Comparison of ENCODE assay signal across 8 cellular contexts in genomic region chr5:154940375-154940771, GRCh38. TPM values are rescaled to one million over a fixed set of nuclear protein-coding genes. Genes with fewer than 3 reads are reported as not detected.
DNase-seq lines count a peak whose midpoint lies in the region; ATAC-seq and TF ChIP-seq lines count a peak whose summit lies in the region.

No MANE protein-coding gene starts in this region.

- CTCF ChIA-PET in RWPE1 (lab: Yijun Ruan, JAX): no interaction called here

- H3K36me3 ChIP-seq in DND-41 (ENCODE audit: insufficient read depth, low read length) (peaks cover 11% of the 10 kb centered on the region), parathyroid adenoma (ENCODE audit: control insufficient read depth, insufficient read depth, low read length) (no peaks in the 10 kb centered on the region), aorta (ENCODE audit: control insufficient read depth in 1 of 2, insufficient read depth in 2 of 2, low read length in 1 of 2) (no peaks in the 10 kb centered on the region)

- H3K4me1 ChIP-seq in DND-41 (ENCODE audit: insufficient read depth, low read length) (peaks cover 64% of the 10 kb centered on the region), parathyroid adenoma (peaks cover 4% of the 10 kb centered on the region), aorta (ENCODE audit: control insufficient read depth in 1 of 2, insufficient read depth in 2 of 2, low read length in 2 of 2) (no peaks in the 10 kb centered on the region)

- intact Hi-C loops in aorta (cut with DNase I): no loop called here

- H4K20me1 ChIP-seq in DND-41 (ENCODE audit: insufficient read depth, low read length): peaks cover under 1% of the 10 kb centered on the region; the same call in 1 of the 2 replicates

- H3K9me3 ChIP-seq in DND-41 (ENCODE audit: insufficient read depth, low read length, severe bottlenecking) (no peaks in the 10 kb centered on the region), parathyroid adenoma (ENCODE audit: control insufficient read depth, low read length) (no peaks in the 10 kb centered on the region), aorta (ENCODE audit: control insufficient read depth, low read length) (no peaks in the 10 kb centered on the region)

- H3K9ac ChIP-seq in DND-41 (ENCODE audit: low read depth, low read length): peak overlapping the region; percentile 68
- no peak overlapping the region for H3K9ac ChIP-seq in parathyroid adenoma

- H3K27ac ChIP-seq in DND-41 (ENCODE audit: low read length) (peak overlapping the region; percentile 88), RWPE1 (peak overlapping the region; percentile 79), epithelial cell of prostate (peak overlapping the region; percentile 64), parathyroid adenoma (peak overlapping the region; percentile 83), aorta (ENCODE audit: low read depth in 1 of 2, low read length in 2 of 2) (no peak overlapping the region)

- 85 to 86% methylated on average over 9 of the region's 9 CpGs for WGBS in aorta, 2 donors

- TF ChIP-seq CTCF in DND-41 (IDR thresholded peaks at IDR 0.05; ENCODE audit: borderline replicate concordance, extremely low read depth, low read length, poor library complexity, severe bottlenecking) (no peak), RWPE1 (conservative IDR thresholded peaks at IDR 0.05; ENCODE audit: low read depth) (no peak), parathyroid adenoma (IDR thresholded peaks at IDR 0.05) (no peak)

- H3K27me3 ChIP-seq in DND-41 (ENCODE audit: insufficient read depth, low read length, poor library complexity) (no peaks in the 10 kb centered on the region), parathyroid adenoma (ENCODE audit: control insufficient read depth, insufficient read depth, low read length) (no peaks in the 10 kb centered on the region), aorta (ENCODE audit: control insufficient read depth in 1 of 2, insufficient read depth in 2 of 2, low read length in 1 of 2) (no peaks in the 10 kb centered on the region)

- POLR2A ChIA-PET in RWPE1 (lab: Yijun Ruan, JAX; ENCODE audit: low non-redundant PET): no interaction called here

- H3K79me2 ChIP-seq in DND-41 (ENCODE audit: insufficient read depth, low read length) (peaks cover 69% of the 10 kb centered on the region), parathyroid adenoma (peaks cover 17% of the 10 kb centered on the region)

- H2AFZ ChIP-seq in DND-41 (ENCODE audit: low read depth, low read length): peak overlapping the region; percentile 93
- H2AFZ ChIP-seq in parathyroid adenoma: peak overlapping the region; percentile 86

- no peak for DNase-seq in DND-41
- DNase-seq in RWPE1 (ENCODE audit: low spot score): no peak
- DNase-seq in epithelial cell of prostate (ENCODE audit: low read depth, low spot score): no peak
- no peak for DNase-seq in AG08396 (ENCODE audit: low spot score)
- DNase-seq in aorta: no peak
- no peak for DNase-seq in NCI-H345 (lab: John Stamatoyannopoulos, UW)

- H3K4me3 ChIP-seq in DND-41 (ENCODE audit: low read depth in 1 of 2, low read length in 2 of 2): peak overlapping the region; percentile 85 to 93; a peak in 3 of 4 replicates
- peak overlapping the region; percentile 97 for H3K4me3 ChIP-seq in parathyroid adenoma (ENCODE audit: low read depth, low read length)
- H3K4me3 ChIP-seq in aorta (ENCODE audit: low read length in 2 of 2): peak overlapping the region in 1 of 2 donors; percentile 95

- H3K4me2 ChIP-seq in DND-41 (ENCODE audit: insufficient read depth, low read length): peak overlapping the region; percentile 86
- peak overlapping the region; percentile 70 for H3K4me2 ChIP-seq in parathyroid adenoma (ENCODE audit: low read length)

- ATAC-seq in DND-41 (ENCODE audit: insufficient read depth, low read depth) (no peak), GM21390 (IDR thresholded peaks at IDR 0.05; ENCODE audit: unreplicated experiment) (no peak), aorta (ENCODE audit: low FRiP score) (no peak)

RNA-seq across cellular contexts. Expression of gene MRPL22, which starts 0.5 kb away (rescaled TPM):
- 10 to 100 TPM; 27.8 to 34.8 TPM for total RNA-seq in aorta
- polyA plus RNA-seq in aorta: 10 to 100 TPM; 27.9 to 34.9 TPM

RNA-seq across cellular contexts. Expression of gene GEMIN5, which starts 2.4 kb away (rescaled TPM):
- 10 to 100 TPM; 12.0 to 12.8 TPM for total RNA-seq in aorta
- polyA plus RNA-seq in aorta: 1 to 10 TPM; 2.0 to 3.0 TPM

Comparison
In these comparisons a context has a peak if more than half of its experiments do, and no peak if none do; other contexts are left out.
1. H3K27ac ChIP-seq: peak in DND-41 (single experiment), RWPE1 (single experiment), epithelial cell of prostate (single experiment) and parathyroid adenoma (single experiment); none in aorta (0 of 2).